In genomic region chr11:63974259-63975143, GRCh38 we compare ENCODE assay signal across 1 cellular context.
A peak's percentile ranks its signal among the peaks of the same experiment; 100 is the strongest.
TF ChIP-seq lines count a peak whose summit lies in the region.

COX8A (plus strand) TSS chr11:63974620; CDS start chr11:63974681, 61 bp downstream.

TF ChIP-seq in K562, 482 proteins besides CTCF, POLR2A, EP300 and RAD21 (continued from another document and continues in another):
- TF ChIP-seq ZNF609 (CRISPR knock-in tag; IDR thresholded peaks at IDR 0.05; ENCODE audit: borderline replicate concordance) (peak; percentile 47; the same call in 1 of the 2 replicates), BRD4 (IDR thresholded peaks at IDR 0.05) (peak; percentile 91), CEBPG (CRISPR knock-in tag; IDR thresholded peaks at IDR 0.05) (peak; percentile 96), CEBPG (tag; conservative IDR thresholded peaks at IDR 0.05 in 1 of 2, IDR thresholded peaks at IDR 0.05 in 1 of 2) (peak; percentile 94 to 98), RBM34 (IDR thresholded peaks at IDR 0.05; ENCODE audit: borderline replicate concordance, insufficient read depth, low read length) (no peak), SRSF1 (IDR thresholded peaks at IDR 0.05; ENCODE audit: low read depth, low read length) (no peak), ZNF695 (CRISPR knock-in tag; IDR thresholded peaks at IDR 0.05) (no peak), ZFPM2 (CRISPR knock-in tag; IDR thresholded peaks at IDR 0.05) (0 out of 2 replicates have a peak, but pooled peaks have one; percentile 84), ZBTB2 (IDR thresholded peaks at IDR 0.05) (no peak), FOXP4 (CRISPR knock-in tag; IDR thresholded peaks at IDR 0.05; ENCODE audit: borderline replicate concordance) (peak; percentile 84; the same call in 1 of the 2 replicates), ZNF253 (CRISPR knock-in tag; conservative IDR thresholded peaks at IDR 0.05) (no peak), ZNF140 (CRISPR knock-in tag; IDR thresholded peaks at IDR 0.05) (no peak), ZNF24 (IDR thresholded peaks at IDR 0.05) (no peak), FOXK1 (CRISPR knock-in tag; IDR thresholded peaks at IDR 0.05; ENCODE audit: borderline replicate concordance) (peak; percentile 88), MLLT1 (IDR thresholded peaks at IDR 0.05) (peak in 1 of 2 experiments; percentile 44; a peak in 1 of 4 replicates), ZFP91 (CRISPR knock-in tag; IDR thresholded peaks at IDR 0.05) (peak; percentile 74; the same call in 1 of the 2 replicates), KDM4B (IDR thresholded peaks at IDR 0.05; ENCODE audit: borderline replicate concordance in 2 of 2, low read depth in 1 of 2) (peak in 1 of 2 experiments; percentile 53; a peak in 1 of 4 replicates), E2F4 (CRISPR knock-in tag; IDR thresholded peaks at IDR 0.05; ENCODE audit: low read depth) (peak; percentile 96), RREB1 (CRISPR knock-in tag; IDR thresholded peaks at IDR 0.05) (0 out of 2 replicates have a peak, but pooled peaks have one; percentile 37), TEAD4 (IDR thresholded peaks at IDR 0.05; ENCODE audit: low read length) (peak; percentile 71), TEAD4 (CRISPR knock-in tag; IDR thresholded peaks at IDR 0.05; ENCODE audit: borderline replicate concordance) (0 out of 2 replicates have a peak, but pooled peaks have one; percentile 47), PKNOX1 (IDR thresholded peaks at IDR 0.05) (peak; percentile 98), TGIF2 (CRISPR knock-in tag; IDR thresholded peaks at IDR 0.05) (no peak), U2AF2 (optimal IDR thresholded peaks at IDR 0.05; ENCODE audit: low read depth, low read length) (no peak), POLR3A (IDR thresholded peaks at IDR 0.05; ENCODE audit: borderline replicate concordance, extremely low read depth, insufficient read depth, insufficient read length) (no peak), ID3 (CRISPR knock-in tag; IDR thresholded peaks at IDR 0.05) (no peak), ID3 (tag; IDR thresholded peaks at IDR 0.05) (peak; percentile 87), ZBTB8A (IDR thresholded peaks at IDR 0.05; ENCODE audit: partially characterized antibody) (no peak), ZNF175 (CRISPR knock-in tag; IDR thresholded peaks at IDR 0.05; ENCODE audit: low read depth) (no peak), ZNF778 (CRISPR knock-in tag; IDR thresholded peaks at IDR 0.05) (no peak), HCFC1 (IDR thresholded peaks at IDR 0.05; ENCODE audit: low read depth, low read length) (peak; percentile 74), ADNP (tag; IDR thresholded peaks at IDR 0.05) (no peak), ZNF280A (IDR thresholded peaks at IDR 0.05; ENCODE audit: low read depth, partially characterized antibody) (no peak), MBD2 (IDR thresholded peaks at IDR 0.05; ENCODE audit: borderline replicate concordance, low read depth) (peak; percentile 74), ZNF583 (CRISPR knock-in tag; IDR thresholded peaks at IDR 0.05) (0 out of 2 replicates have a peak, but pooled peaks have one; percentile 17)
